ENCODE assay signal across 22 cellular contexts in the genomic region with DNA sequence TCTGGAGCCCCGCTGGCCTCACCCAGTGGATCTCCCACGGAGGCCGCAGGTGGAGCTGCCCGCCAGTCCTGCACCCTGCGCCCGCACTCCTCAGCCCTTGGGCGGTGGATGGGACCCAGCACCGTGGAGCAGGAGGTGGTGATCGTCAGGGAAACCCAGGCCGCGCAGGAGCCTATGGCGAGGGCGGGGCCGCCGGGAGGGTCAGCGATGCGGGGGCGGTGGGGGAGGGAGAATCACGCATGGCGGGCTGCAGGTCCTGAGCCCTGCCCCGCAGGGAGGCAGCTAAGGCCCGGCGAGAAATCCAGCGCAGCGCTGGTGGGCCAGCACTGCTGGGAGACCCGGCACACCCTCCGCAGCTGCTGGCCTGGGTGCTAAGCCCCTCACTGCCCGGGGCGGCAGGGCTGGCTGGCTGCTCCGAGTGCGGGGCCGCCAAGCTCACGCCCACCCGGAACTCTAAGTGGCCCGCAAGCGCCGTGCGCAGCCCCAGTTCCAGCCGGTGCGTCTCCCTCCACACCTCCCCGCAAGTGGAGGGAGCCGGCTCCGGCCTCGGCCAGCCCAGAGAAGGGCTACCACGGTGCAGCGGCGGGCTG.
"Had no signal": no experiment of that assay in that cellular context is flagged by ENCODE, and none has a peak within 500 bp of the region (broad histone marks: within the 10 kb centered on the region; RNA-seq: fewer than 3 reads in every experiment).

No MANE protein-coding gene starts in this region.

- H3K4me3 Mint-ChIP-seq: activated B cell treated with CpG ODN at 0.5 μM for 24 hours; activated CD4-positive, alpha-beta T cell treated with anti-CD3 and anti-CD28 coated beads, Interleukin-2, amount 10 ng/mL, durations not matched to agents 24 days and 14 days; activated CD8-positive, alpha-beta memory T cell treated with anti-CD3 and anti-CD28 coated beads, Interleukin-2, amount 10 ng/mL, durations not matched to agents 7 days and 5 days; activated naive CD4-positive, alpha-beta T cell treated with anti-CD3 and anti-CD28 coated beads for 36 hours; activated naive CD8-positive, alpha-beta T cell; activated T-cell treated with anti-CD3 and anti-CD28 coated beads, Interleukin-2, amount 50 U/mL, for 24 hours; activated T-helper 1 cell treated with anti-CD3 and anti-CD28 coated beads, Interleukin-12 subunit alpha, Interleukin-12 subunit beta, Interleukin-2, Interleukin-4 antibody, amounts not matched to agents 30 ng/mL and 10 ng/mL and 1 ng/mL, durations not matched to agents 14 hours and 24 hours and 36 hours; brain; T-helper 17 cell had no signal

- H3K36me3 Mint-ChIP-seq: activated CD8-positive, alpha-beta memory T cell treated with anti-CD3 and anti-CD28 coated beads, Interleukin-2, amount 10 ng/mL, durations not matched to agents 7 days and 5 days; activated naive CD8-positive, alpha-beta T cell; brain had no signal

- H3K27me3 Mint-ChIP-seq: activated B cell treated with CpG ODN at 0.5 μM for 24 hours; activated CD4-positive, alpha-beta T cell treated with anti-CD3 and anti-CD28 coated beads, Interleukin-2, amount 10 ng/mL, durations not matched to agents 24 days and 14 days; activated CD8-positive, alpha-beta memory T cell treated with anti-CD3 and anti-CD28 coated beads, Interleukin-2, amount 10 ng/mL, durations not matched to agents 7 days and 5 days; activated naive CD8-positive, alpha-beta T cell; activated T-cell treated with anti-CD3 and anti-CD28 coated beads, Interleukin-2, amount 50 U/mL, for 24 hours; brain; T-helper 17 cell had no signal

- H3K27ac Mint-ChIP-seq: activated B cell treated with CpG ODN at 0.5 μM for 24 hours; activated CD4-positive, alpha-beta T cell treated with anti-CD3 and anti-CD28 coated beads, Interleukin-2, amount 10 ng/mL, durations not matched to agents 24 days and 14 days; activated CD8-positive, alpha-beta memory T cell treated with anti-CD3 and anti-CD28 coated beads, Interleukin-2, amount 10 ng/mL, durations not matched to agents 7 days and 5 days; activated naive CD4-positive, alpha-beta T cell treated with anti-CD3 and anti-CD28 coated beads for 36 hours; activated naive CD8-positive, alpha-beta T cell; activated T-cell treated with anti-CD3 and anti-CD28 coated beads, Interleukin-2, amount 50 U/mL, for 24 hours; activated T-helper 1 cell treated with anti-CD3 and anti-CD28 coated beads, Interleukin-12 subunit alpha, Interleukin-12 subunit beta, Interleukin-2, Interleukin-4 antibody, amounts not matched to agents 30 ng/mL and 10 ng/mL and 1 ng/mL, durations not matched to agents 14 hours and 24 hours and 36 hours; brain; T-helper 17 cell had no signal

- H3K4me1 Mint-ChIP-seq: activated B cell treated with CpG ODN at 0.5 μM for 24 hours; activated CD4-positive, alpha-beta T cell treated with anti-CD3 and anti-CD28 coated beads, Interleukin-2, amount 10 ng/mL, durations not matched to agents 24 days and 14 days; activated CD8-positive, alpha-beta memory T cell treated with anti-CD3 and anti-CD28 coated beads, Interleukin-2, amount 10 ng/mL, durations not matched to agents 7 days and 5 days; brain; T-helper 17 cell had no signal

- DNase-seq: activated B cell treated with CpG ODN at 0.5 μM for 24 hours; activated CD4-positive, alpha-beta T cell treated with anti-CD3 and anti-CD28 coated beads for 1 hour; activated CD4-positive, alpha-beta T cell treated with anti-CD3 and anti-CD28 coated beads, Interleukin-2, amount 10 ng/mL, durations not matched to agents 24 days and 14 days; activated CD4-positive, alpha-beta T cell treated with anti-CD3 and anti-CD28 coated beads, Interleukin-2, amount 50 U/mL, for 48 hours; activated CD8-positive, alpha-beta memory T cell treated with anti-CD3 and anti-CD28 coated beads, Interleukin-2, amount 10 ng/mL, durations not matched to agents 7 days and 5 days; activated effector memory CD4-positive, alpha-beta T cell treated with Interleukin-2 at 50 U/mL for 16 hours; activated naive CD4-positive, alpha-beta T cell treated with anti-CD3 and anti-CD28 coated beads for 36 hours; activated T-cell treated with anti-CD3 and anti-CD28 coated beads, Interleukin-2, amount 50 U/mL, for 24 hours; amygdala; Karpas-422; NCI-H1105 treated with DMSO at 0.1 percent for 48 hours; NCI-H1694; NCI-H2029; NCI-H446; SHP77 treated with DMSO at 0.1 percent for 48 hours; T-helper 17 cell; T-helper 9 cell had no signal

- ATAC-seq: activated CD8-positive, alpha-beta memory T cell treated with anti-CD3 and anti-CD28 coated beads, Interleukin-2, amount 10 ng/mL, durations not matched to agents 7 days and 5 days; K562; PC-3; T-helper 17 cell had no signal

- H3K4me3 ChIP-seq: K562 had no signal
